ENCODE assay signal across 1 cellular context in genomic region chr3:149221783-149222517, GRCh38.
TF ChIP-seq lines count a peak whose summit lies in the region.

CP (minus strand) TSS chr3:149221829; CDS start chr3:149221792, 37 bp downstream.

TF ChIP-seq in HepG2, 621 proteins besides CTCF, POLR2A, EP300 and RAD21 (continued from another document and continues in another):
- TF ChIP-seq ZBTB26 (CRISPR knock-in tag; IDR thresholded peaks at IDR 0.05; ENCODE audit: borderline replicate concordance) (no peak), ZBTB40 (IDR thresholded peaks at IDR 0.05) (no peak), ZBTB40 (CRISPR knock-in tag; IDR thresholded peaks at IDR 0.05) (no peak), TFDP1 (CRISPR knock-in tag; IDR thresholded peaks at IDR 0.05; ENCODE audit: borderline replicate concordance) (no peak), ZNF503 (CRISPR knock-in tag; IDR thresholded peaks at IDR 0.05) (peak; percentile 52; the same call in 1 of the 2 replicates), KAT7 (CRISPR knock-in tag; IDR thresholded peaks at IDR 0.05; ENCODE audit: borderline replicate concordance) (0 out of 2 replicates have a peak, but pooled peaks have one; percentile 58), NR2F1 (CRISPR knock-in tag; IDR thresholded peaks at IDR 0.05) (no peak), IRF9 (CRISPR knock-in tag; IDR thresholded peaks at IDR 0.05; ENCODE audit: borderline replicate concordance) (no peak), ZNF12 (CRISPR knock-in tag; IDR thresholded peaks at IDR 0.05) (no peak), HOXD1 (CRISPR knock-in tag; IDR thresholded peaks at IDR 0.05) (no peak), SRSF9 (IDR thresholded peaks at IDR 0.05; ENCODE audit: borderline replicate concordance, insufficient read depth, low read depth, low read length, poor library complexity, severe bottlenecking) (no peak), ETV5 (CRISPR knock-in tag; IDR thresholded peaks at IDR 0.05; ENCODE audit: borderline replicate concordance) (peak; percentile 41; the same call in 1 of the 2 replicates), IKZF4 (CRISPR knock-in tag; IDR thresholded peaks at IDR 0.05; ENCODE audit: borderline replicate concordance, low read depth, not compliant biosample characterization) (no peak), ZNF225 (CRISPR knock-in tag; IDR thresholded peaks at IDR 0.05) (no peak), ERF (CRISPR knock-in tag; IDR thresholded peaks at IDR 0.05) (no peak), POGZ (CRISPR knock-in tag; IDR thresholded peaks at IDR 0.05) (no peak), ZNF20 (CRISPR knock-in tag; IDR thresholded peaks at IDR 0.05) (no peak), MTF1 (CRISPR knock-in tag; IDR thresholded peaks at IDR 0.05) (no peak), ZNF451 (CRISPR knock-in tag; IDR thresholded peaks at IDR 0.05) (no peak), THAP7 (CRISPR knock-in tag; IDR thresholded peaks at IDR 0.05) (no peak), ZNF770 (CRISPR knock-in tag; IDR thresholded peaks at IDR 0.05) (no peak), ZFP41 (CRISPR knock-in tag; IDR thresholded peaks at IDR 0.05; ENCODE audit: borderline replicate concordance) (no peak), GLMP (CRISPR knock-in tag; IDR thresholded peaks at IDR 0.05; ENCODE audit: borderline replicate concordance) (no peak), NRL (CRISPR knock-in tag; IDR thresholded peaks at IDR 0.05; ENCODE audit: borderline replicate concordance) (no peak), HIVEP1 (CRISPR knock-in tag; IDR thresholded peaks at IDR 0.05) (no peak), ZSCAN29 (CRISPR knock-in tag; conservative IDR thresholded peaks at IDR 0.05) (no peak), RCOR2 (CRISPR knock-in tag; IDR thresholded peaks at IDR 0.05) (peak; percentile 76), NFE2L1 (CRISPR knock-in tag; IDR thresholded peaks at IDR 0.05; ENCODE audit: borderline replicate concordance) (no peak), PRMT3 (CRISPR knock-in tag; IDR thresholded peaks at IDR 0.05; ENCODE audit: borderline replicate concordance, low read depth) (no peak), ZNF788 (CRISPR knock-in tag; IDR thresholded peaks at IDR 0.05; ENCODE audit: borderline replicate concordance) (no peak), ZNF33A (CRISPR knock-in tag; IDR thresholded peaks at IDR 0.05; ENCODE audit: borderline replicate concordance) (no peak), ZNF672 (CRISPR knock-in tag; IDR thresholded peaks at IDR 0.05) (no peak), TAF15 (IDR thresholded peaks at IDR 0.05; ENCODE audit: low read depth, low read length, poor library complexity, severe bottlenecking) (no peak), SKIL (CRISPR knock-in tag; IDR thresholded peaks at IDR 0.05; ENCODE audit: borderline replicate concordance) (no peak), NCOA5 (CRISPR knock-in tag; IDR thresholded peaks at IDR 0.05) (no peak), ZNF232 (CRISPR knock-in tag; IDR thresholded peaks at IDR 0.05; ENCODE audit: borderline replicate concordance) (no peak)
